ENCODE assay signal across 9 cellular contexts in genomic region chr1:111988377-111988742, GRCh38. TPM values are rescaled to one million over a fixed set of nuclear protein-coding genes. Genes with fewer than 3 reads are reported as not detected.
DNase-seq lines count a peak whose midpoint lies in the region; ATAC-seq and TF ChIP-seq lines count a peak whose summit lies in the region.
"Had no signal": no experiment of that assay in that cellular context is flagged by ENCODE, and none has a peak within 500 bp of the region (broad histone marks: within the 10 kb centered on the region; RNA-seq: fewer than 3 reads in every experiment).

No MANE protein-coding gene starts in this region.

- ATAC-seq in activated CD8-positive, alpha-beta T cell treated with anti-CD3 and anti-CD28 coated beads, Interleukin-2, amount 10 ng/mL, durations not matched to agents 7 days and 5 days, result no peak

- H3K9me3 ChIP-seq in CD8-positive, alpha-beta memory T cell (ENCODE audit: low read length), result no peaks in the 10 kb centered on the region
- H3K9me3 ChIP-seq in HAP-1, result no peaks in the 10 kb centered on the region
- no peaks in the 10 kb centered on the region for H3K9me3 ChIP-seq in endocrine pancreas (ENCODE audit: control insufficient read depth, low read length)

- H3K4me3 ChIP-seq in CD8-positive, alpha-beta memory T cell (ENCODE audit: low read length), result no peak overlapping the region
- H3K4me3 ChIP-seq in HAP-1 (peak overlapping the region; percentile 25), endocrine pancreas (ENCODE audit: control insufficient read depth, insufficient read depth, low read length) (peak overlapping the region; percentile 57)

- H3K4me3 Mint-ChIP-seq in CD8-positive, alpha-beta memory T cell, result peak overlapping the region in 6 of 7 donors; percentile 33 to 78 (median 66)
- peak overlapping the region; percentile 84 for H3K4me3 Mint-ChIP-seq in neural crest cell
- H3K4me3 Mint-ChIP-seq in activated CD8-positive, alpha-beta T cell treated with anti-CD3 and anti-CD28 coated beads, Interleukin-2, amount 10 ng/mL, durations not matched to agents 7 days and 5 days, result no peak overlapping the region

- no peak for TF ChIP-seq CTCF in neural crest cell (conservative IDR thresholded peaks at IDR 0.05)

- H3K36me3 Mint-ChIP-seq in CD8-positive, alpha-beta memory T cell, result no peaks in the 10 kb centered on the region
- no peaks in the 10 kb centered on the region for H3K36me3 Mint-ChIP-seq in neural crest cell (ENCODE audit: low read depth)
- no peaks in the 10 kb centered on the region for H3K36me3 Mint-ChIP-seq in activated CD8-positive, alpha-beta T cell treated with anti-CD3 and anti-CD28 coated beads, Interleukin-2, amount 10 ng/mL, durations not matched to agents 7 days and 5 days (ENCODE audit: low read depth)

- no peak overlapping the region for H3K27ac Mint-ChIP-seq in CD8-positive, alpha-beta memory T cell
- H3K27ac Mint-ChIP-seq in neural crest cell (ENCODE audit: unreplicated experiment), result no peak overlapping the region
- no peak overlapping the region for H3K27ac Mint-ChIP-seq in activated CD8-positive, alpha-beta T cell treated with anti-CD3 and anti-CD28 coated beads, Interleukin-2, amount 10 ng/mL, durations not matched to agents 7 days and 5 days

- DNase-seq in CD8-positive, alpha-beta memory T cell, result no peak
- no peak for DNase-seq in HAP-1 (ENCODE audit: low spot score in 2 of 2)
- no peak for DNase-seq in neural crest cell (ENCODE audit: low read depth, low spot score)
- no peak for DNase-seq in NCI-H187 treated with DMSO at 0.1 percent for 48 hours (lab: John Stamatoyannopoulos, UW)
- DNase-seq in activated CD8-positive, alpha-beta T cell treated with anti-CD3 and anti-CD28 coated beads, Interleukin-2, amount 10 ng/mL, durations not matched to agents 7 days and 5 days, result no peak
- DNase-seq in HK-2 (ENCODE audit: unreplicated experiment), result no peak
- DNase-seq: cerebellar nuclear complex, KBM-7 had no signal

- H3K4me1 ChIP-seq in CD8-positive, alpha-beta memory T cell (ENCODE audit: insufficient read depth, low read length), result no peaks in the 10 kb centered on the region
- peaks cover 6% of the 10 kb centered on the region for H3K4me1 ChIP-seq in HAP-1
- H3K4me1 ChIP-seq in endocrine pancreas (ENCODE audit: control insufficient read depth, insufficient read depth, low read length), result no peaks in the 10 kb centered on the region

- no peaks in the 10 kb centered on the region for H3K36me3 ChIP-seq in CD8-positive, alpha-beta memory T cell (ENCODE audit: insufficient read depth, low read length)
- H3K36me3 ChIP-seq in HAP-1 (replicated peaks) (no peaks in the 10 kb centered on the region), endocrine pancreas (ENCODE audit: control insufficient read depth, insufficient read depth, low read length) (no peaks in the 10 kb centered on the region)

- H3K4me1 Mint-ChIP-seq in CD8-positive, alpha-beta memory T cell, result peaks cover 6 to 29% (median 12%) of the 10 kb centered on the region in 3 donors
- peaks cover 11% of the 10 kb centered on the region for H3K4me1 Mint-ChIP-seq in neural crest cell
- peaks cover 8% of the 10 kb centered on the region for H3K4me1 Mint-ChIP-seq in activated CD8-positive, alpha-beta T cell treated with anti-CD3 and anti-CD28 coated beads, Interleukin-2, amount 10 ng/mL, durations not matched to agents 7 days and 5 days (ENCODE audit: low read depth)

- no peak overlapping the region for H3K27ac ChIP-seq in CD8-positive, alpha-beta memory T cell (ENCODE audit: low read depth, low read length)

- H3K9me3 Mint-ChIP-seq in CD8-positive, alpha-beta memory T cell, result no peaks in the 10 kb centered on the region
- H3K9me3 Mint-ChIP-seq in neural crest cell, result no peaks in the 10 kb centered on the region
- H3K9me3 Mint-ChIP-seq in activated CD8-positive, alpha-beta T cell treated with anti-CD3 and anti-CD28 coated beads, Interleukin-2, amount 10 ng/mL, durations not matched to agents 7 days and 5 days (ENCODE audit: insufficient read depth), result no peaks in the 10 kb centered on the region

- POLR2A ChIA-PET in CD8-positive, alpha-beta memory T cell (lab: Charles Lee), result no interaction called here
- POLR2A ChIA-PET in activated CD8-positive, alpha-beta T cell treated with anti-CD3 and anti-CD28 coated beads, Interleukin-2, amount 10 ng/mL, durations not matched to agents 7 days and 5 days (lab: Charles Lee), result no interaction called here

- CTCF ChIA-PET in CD8-positive, alpha-beta memory T cell (lab: Charles Lee), result no interaction called here
- CTCF ChIA-PET in activated CD8-positive, alpha-beta T cell treated with anti-CD3 and anti-CD28 coated beads, Interleukin-2, amount 10 ng/mL, durations not matched to agents 7 days and 5 days (lab: Charles Lee), result no interaction called here

- H3K9ac ChIP-seq in endocrine pancreas (ENCODE audit: control insufficient read depth, insufficient read depth, low read length), result no peak overlapping the region

- in situ Hi-C loops in HAP-1 (cut with MboI; ENCODE audit: low sequenced_read_pairs), result no loop called here

- H3K27me3 ChIP-seq in CD8-positive, alpha-beta memory T cell (ENCODE audit: insufficient read depth, low read length, poor library complexity, severe bottlenecking), result peaks cover 31% of the 10 kb centered on the region
- H3K27me3 ChIP-seq in HAP-1 (ENCODE audit: low read depth), result peaks cover 13% of the 10 kb centered on the region
- no peaks in the 10 kb centered on the region for H3K27me3 ChIP-seq in endocrine pancreas (ENCODE audit: control insufficient read depth, insufficient read depth, low read length)

- peaks cover 36 to 87% of the 10 kb centered on the region in 2 donors for H3K27me3 Mint-ChIP-seq in CD8-positive, alpha-beta memory T cell
- peaks cover 90% of the 10 kb centered on the region for H3K27me3 Mint-ChIP-seq in neural crest cell (ENCODE audit: low read depth)
- H3K27me3 Mint-ChIP-seq in activated CD8-positive, alpha-beta T cell treated with anti-CD3 and anti-CD28 coated beads, Interleukin-2, amount 10 ng/mL, durations not matched to agents 7 days and 5 days (ENCODE audit: low read depth), result peaks cover 66% of the 10 kb centered on the region

RNA-seq across cellular contexts. Expression of gene KCND3, which starts 1.1 kb away (rescaled TPM):
- not detected for total RNA-seq in CD8-positive, alpha-beta memory T cell
- not detected for polyA plus RNA-seq in CD8-positive, alpha-beta memory T cell
- total RNA-seq in neural crest cell, result 0.61 and 0.86 TPM in 2 replicates
- total RNA-seq in activated CD8-positive, alpha-beta T cell treated with anti-CD3 and anti-CD28 coated beads, Interleukin-2, amount 10 ng/mL, durations not matched to agents 7 days and 5 days, result not detected
